ENCODE assay signal across 1 cellular context in genomic region chr1:25797939-25798338, GRCh38.
A peak's percentile ranks its signal among the peaks of the same experiment; 100 is the strongest.
TF ChIP-seq lines count a peak whose summit lies in the region.

No MANE protein-coding gene starts in this region.

TF ChIP-seq in K562, 482 proteins besides CTCF, POLR2A, EP300 and RAD21 (continued from another document):
- TF ChIP-seq ARID3B (CRISPR knock-in tag; IDR thresholded peaks at IDR 0.05; ENCODE audit: borderline replicate concordance) (no peak), ZZZ3 (IDR thresholded peaks at IDR 0.05) (no peak), PHF21A (IDR thresholded peaks at IDR 0.05; ENCODE audit: borderline replicate concordance, low read depth) (no peak), ZNF124 (CRISPR knock-in tag; IDR thresholded peaks at IDR 0.05) (no peak), SMARCA4 (IDR thresholded peaks at IDR 0.05) (no peak), ZNF23 (CRISPR knock-in tag; IDR thresholded peaks at IDR 0.05) (no peak), MEIS2 (IDR thresholded peaks at IDR 0.05; ENCODE audit: partially characterized antibody) (peak; percentile 7), ZNF512 (tag; IDR thresholded peaks at IDR 0.05) (no peak), MAZ (CRISPR knock-in tag; conservative IDR thresholded peaks at IDR 0.05 in 1 of 2, IDR thresholded peaks at IDR 0.05 in 1 of 2) (peak in 1 of 2 experiments; percentile 51; a peak in 1 of 4 replicates), ZNF57 (CRISPR knock-in tag; IDR thresholded peaks at IDR 0.05) (no peak), ZNF511 (CRISPR knock-in tag; IDR thresholded peaks at IDR 0.05) (0 out of 2 replicates have a peak, but pooled peaks have one; percentile 26), TARDBP (IDR thresholded peaks at IDR 0.05) (0 out of 2 replicates have a peak, but pooled peaks have one; percentile 29), SREBF1 (IDR thresholded peaks at IDR 0.05; ENCODE audit: borderline replicate concordance, low read depth, low read length) (no peak), ZNF780A (CRISPR knock-in tag; IDR thresholded peaks at IDR 0.05) (no peak), NFE2 (IDR thresholded peaks at IDR 0.05; ENCODE audit: low read depth) (no peak), STAG1 (CRISPR knock-in tag; IDR thresholded peaks at IDR 0.05; ENCODE audit: borderline replicate concordance) (peak; percentile 48; the same call in 1 of the 2 replicates), YBX1 (IDR thresholded peaks at IDR 0.05) (no peak), MTA1 (IDR thresholded peaks at IDR 0.05; ENCODE audit: borderline replicate concordance) (no peak), ZBTB11 (CRISPR knock-in tag; IDR thresholded peaks at IDR 0.05) (no peak), PTTG1 (tag; IDR thresholded peaks at IDR 0.05; ENCODE audit: low read depth) (no peak), L3MBTL2 (IDR thresholded peaks at IDR 0.05) (peak; percentile 23; the same call in 1 of the 2 replicates), BRF1 (IDR thresholded peaks at IDR 0.05; ENCODE audit: borderline replicate concordance, extremely low read depth, insufficient read length) (no peak), RCOR1 (IDR thresholded peaks at IDR 0.05; ENCODE audit: borderline replicate concordance in 1 of 2, low read depth in 2 of 2, low read length in 2 of 2) (0 out of 4 replicates have a peak, but pooled peaks of 1 of the 2 experiments have one; percentile 37), XRCC5 (IDR thresholded peaks at IDR 0.05; ENCODE audit: low read depth, low read length) (0 out of 2 replicates have a peak, but pooled peaks have one; percentile 59), TRIM25 (IDR thresholded peaks at IDR 0.05; ENCODE audit: borderline replicate concordance) (no peak), SIN3A (IDR thresholded peaks at IDR 0.05; ENCODE audit: borderline replicate concordance in 2 of 2, control insufficient read depth in 1 of 2, low read depth in 2 of 2, low read length in 2 of 2) (no peak), XRCC3 (IDR thresholded peaks at IDR 0.05) (no peak), NCOA4 (IDR thresholded peaks at IDR 0.05; ENCODE audit: partially characterized antibody) (no peak), ZNF75A (CRISPR knock-in tag; IDR thresholded peaks at IDR 0.05) (no peak), PCBP2 (IDR thresholded peaks at IDR 0.05; ENCODE audit: low read depth, low read length, poor library complexity, severe bottlenecking) (no peak), MYNN (IDR thresholded peaks at IDR 0.05) (no peak), MYNN (CRISPR knock-in tag; IDR thresholded peaks at IDR 0.05) (no peak), CTCFL (IDR thresholded peaks at IDR 0.05; ENCODE audit: borderline replicate concordance, insufficient read depth, low read depth, low read length, poor library complexity, severe bottlenecking) (peak; percentile 78), RBM15 (IDR thresholded peaks at IDR 0.05; ENCODE audit: insufficient read depth, low read length) (no peak), PKNOX1 (IDR thresholded peaks at IDR 0.05) (peak; percentile 37; the same call in 1 of the 2 replicates), ZNF551 (CRISPR knock-in tag; IDR thresholded peaks at IDR 0.05) (no peak), RBFOX2 (IDR thresholded peaks at IDR 0.05; ENCODE audit: low read depth, low read length) (no peak), CSDE1 (IDR thresholded peaks at IDR 0.05) (no peak), SRF (CRISPR knock-in tag; IDR thresholded peaks at IDR 0.05) (peak in 1 of 2 experiments; percentile 25; a peak in 1 of 4 replicates), ZFX (CRISPR knock-in tag; IDR thresholded peaks at IDR 0.05) (peak; percentile 34; the same call in 1 of the 2 replicates), SMC3 (conservative IDR thresholded peaks at IDR 0.05; ENCODE audit: insufficient read depth, low read depth, low read length) (peak; percentile 67; the same call in 1 of the 2 replicates), GATAD2B (IDR thresholded peaks at IDR 0.05; ENCODE audit: borderline replicate concordance) (no peak), COPS2 (conservative IDR thresholded peaks at IDR 0.05) (no peak)
